In genomic region chr12:1917172-1918070, GRCh38 we compare ENCODE assay signal across 9 cellular contexts. TPM values are rescaled to one million over a fixed set of nuclear protein-coding genes. Genes with fewer than 3 reads are reported as not detected.
A peak's percentile ranks its signal among the peaks of the same experiment; 100 is the strongest.
DNase-seq lines count a peak whose midpoint lies in the region; ATAC-seq and TF ChIP-seq lines count a peak whose summit lies in the region.
"Had no signal": no experiment of that assay in that cellular context is flagged by ENCODE, and none has a peak within 500 bp of the region (broad histone marks: within the 10 kb centered on the region; RNA-seq: fewer than 3 reads in every experiment).

No MANE protein-coding gene starts in this region.

- intact Hi-C loops in sciatic nerve (cut with DNase I) = no loop called here

- TF ChIP-seq POLR2A in NB4 (IDR thresholded peaks at IDR 0.05; ENCODE audit: extremely low read depth, insufficient read length) (peak; percentile 19), erythroblast (IDR thresholded peaks at IDR 0.05; ENCODE audit: low read length) (peak; percentile 68)

- ATAC-seq in sciatic nerve (peak; percentile 57), HG03097 (IDR thresholded peaks at IDR 0.05; ENCODE audit: low FRiP score, unreplicated experiment) (no peak)

- DNase-seq in GM10266 (ENCODE audit: extremely low spot score) = peak; percentile 16
- peak; percentile 88 for DNase-seq in NB4 (ENCODE audit: low read depth)
- peak; percentile 71 to 78 for DNase-seq in erythroblast (lab: John Stamatoyannopoulos, UW)
- peak; percentile 58 for DNase-seq in sciatic nerve (ENCODE audit: low spot score)
- no peak for DNase-seq in NCI-H69 (lab: John Stamatoyannopoulos, UW)
- DNase-seq in SHP77 treated with DMSO at 0.1 percent for 48 hours (lab: John Stamatoyannopoulos, UW) = no peak
- DNase-seq in stimulated activated CD4-positive, alpha-beta T cell treated with anti-CD3 and anti-CD28 coated beads, Interleukin-2, amount 100 ng/mL, for 48 hours = no peak
- DNase-seq: activated naive CD4-positive, alpha-beta T cell treated with anti-CD3 and anti-CD28 coated beads for 36 hours had no signal

- H3K4me3 ChIP-seq in NB4 (ENCODE audit: low read depth, low read length) = peak overlapping the region; percentile 65

- no peak for TF ChIP-seq CTCF in GM10266 (IDR thresholded peaks at IDR 0.05; ENCODE audit: control insufficient read depth, insufficient read depth, low read depth, missing control alignments)
- no peak for TF ChIP-seq CTCF in NB4 (IDR thresholded peaks at IDR 0.05; ENCODE audit: low read depth, low read length)

RNA-seq across cellular contexts. Expression of gene CACNA2D4, which starts 1.0 kb away (rescaled TPM):
- 5.9 TPM for total RNA-seq in sciatic nerve

Comparison
In these comparisons a context has a peak if more than half of its experiments do, and no peak if none do; other contexts are left out.
1. DNase-seq: peak in GM10266 (single experiment), NB4 (single experiment), erythroblast (2 of 2) and sciatic nerve (single experiment); none in NCI-H69 (single experiment), SHP77 treated with DMSO at 0.1 percent for 48 hours (single experiment) and stimulated activated CD4-positive, alpha-beta T cell treated with anti-CD3 and anti-CD28 coated beads, Interleukin-2, amount 100 ng/mL, for 48 hours (0 of 2).